Comparison of ENCODE assay signal across 8 cellular contexts in genomic region chr19:10408511-10409291, GRCh38. TPM values are rescaled to one million over a fixed set of nuclear protein-coding genes. Genes with fewer than 3 reads are reported as not detected.
DNase-seq lines count a peak whose midpoint lies in the region; ATAC-seq and TF ChIP-seq lines count a peak whose summit lies in the region.

No MANE protein-coding gene starts in this region.

- H3K27ac Mint-ChIP-seq in activated T-cell treated with anti-CD3 and anti-CD28 coated beads, Interleukin-2, amount 50 U/mL, for 72 hours, result peak overlapping the region; percentile 85
- H3K27ac Mint-ChIP-seq in progenitor cell of endocrine pancreas, result no peak overlapping the region

- no peaks in the 10 kb centered on the region for H3K27me3 ChIP-seq in BLaER1 treated with 17β-estradiol and CSF1 and Interleukin-3, amounts not matched to agents 10 nM and 100 nM
- H3K27me3 ChIP-seq in thyroid gland, result peaks cover 6% of the 10 kb centered on the region

- H3K27me3 Mint-ChIP-seq in activated T-cell treated with anti-CD3 and anti-CD28 coated beads, Interleukin-2, amount 50 U/mL, for 72 hours (ENCODE audit: low read depth), result no peaks in the 10 kb centered on the region
- peaks cover 71% of the 10 kb centered on the region for H3K27me3 Mint-ChIP-seq in progenitor cell of endocrine pancreas

- H3K9me3 ChIP-seq in BLaER1 treated with 17β-estradiol and CSF1 and Interleukin-3, amounts not matched to agents 10 nM and 100 nM (replicated peaks in 1 of 11), result no peaks in the 10 kb centered on the region
- H3K9me3 ChIP-seq in thyroid gland, result no peaks in the 10 kb centered on the region

- H3K36me3 Mint-ChIP-seq in activated T-cell treated with anti-CD3 and anti-CD28 coated beads, Interleukin-2, amount 50 U/mL, for 72 hours (ENCODE audit: insufficient read depth in 2 of 2), result peaks cover 0 to 4% of the 10 kb centered on the region in 2 donors
- H3K36me3 Mint-ChIP-seq in progenitor cell of endocrine pancreas (ENCODE audit: insufficient read depth), result no peaks in the 10 kb centered on the region

- H3K27ac ChIP-seq in BLaER1 treated with 17β-estradiol and CSF1 and Interleukin-3, amounts not matched to agents 10 nM and 100 nM, result peak overlapping the region; percentile 61 to 90 (median 82); a peak in 21 of 22 replicates
- H3K27ac ChIP-seq in thyroid gland, result no peak overlapping the region

- H4K20me1 ChIP-seq in BLaER1 treated with 17β-estradiol and CSF1 and Interleukin-3, amounts not matched to agents 10 nM and 100 nM, result peaks cover 0 to 4% (median 0%) of the 10 kb centered on the region in 11 experiments; a peak in 2 of 22 replicates

- TF ChIP-seq CTCF in progenitor cell of endocrine pancreas (IDR thresholded peaks at IDR 0.05; ENCODE audit: unreplicated experiment), result no peak
- no peak for TF ChIP-seq CTCF in thyroid gland (IDR thresholded peaks at IDR 0.05)

- peak; percentile 98 for DNase-seq in MV-4-11 (lab: John Stamatoyannopoulos, UW)
- peak; percentile 80 to 82 for DNase-seq in activated T-cell treated with anti-CD3 and anti-CD28 coated beads, Interleukin-2, amount 50 U/mL, for 72 hours
- DNase-seq in medulla oblongata (ENCODE audit: extremely low spot score), result peak; percentile 75
- no peak for DNase-seq in progenitor cell of endocrine pancreas (ENCODE audit: low spot score, unreplicated experiment)
- no peak for DNase-seq in DMS79 (lab: John Stamatoyannopoulos, UW)
- no peak for DNase-seq in glomerular visceral epithelial cell (ENCODE audit: extremely low spot score)
- DNase-seq in thyroid gland, result no peak

- no peaks in the 10 kb centered on the region for H3K9me3 Mint-ChIP-seq in activated T-cell treated with anti-CD3 and anti-CD28 coated beads, Interleukin-2, amount 50 U/mL, for 72 hours
- no peaks in the 10 kb centered on the region for H3K9me3 Mint-ChIP-seq in progenitor cell of endocrine pancreas (ENCODE audit: low read depth)

- peak overlapping the region; percentile 59 to 81 (median 77); a peak in 21 of 22 replicates for H3K9ac ChIP-seq in BLaER1 treated with 17β-estradiol and CSF1 and Interleukin-3, amounts not matched to agents 10 nM and 100 nM

- peak overlapping the region; percentile 70 to 77 for H3K4me3 Mint-ChIP-seq in activated T-cell treated with anti-CD3 and anti-CD28 coated beads, Interleukin-2, amount 50 U/mL, for 72 hours
- H3K4me3 Mint-ChIP-seq in progenitor cell of endocrine pancreas (ENCODE audit: low read depth), result no peak overlapping the region

- peaks cover 78% of the 10 kb centered on the region for H3K4me1 Mint-ChIP-seq in activated T-cell treated with anti-CD3 and anti-CD28 coated beads, Interleukin-2, amount 50 U/mL, for 72 hours (ENCODE audit: low read depth)
- H3K4me1 Mint-ChIP-seq in progenitor cell of endocrine pancreas (ENCODE audit: low read depth), result peaks cover 2% of the 10 kb centered on the region

- peaks cover 86 to 94% (median 90%) of the 10 kb centered on the region in 10 experiments for H3K4me1 ChIP-seq in BLaER1 treated with 17β-estradiol and CSF1 and Interleukin-3, amounts not matched to agents 10 nM and 100 nM
- peaks cover 10 to 15% of the 10 kb centered on the region in 2 donors for H3K4me1 ChIP-seq in thyroid gland

- no peak for TF ChIP-seq POLR2A in thyroid gland (IDR thresholded peaks at IDR 0.05)

- WGBS in thyroid gland, 2 donors, result 66 to 67% methylated on average over 16 to 17 of the region's 18 CpGs

- peak overlapping the region; percentile 26 to 59 (median 46); a peak in 17 of 20 replicates for H3K4me3 ChIP-seq in BLaER1 treated with 17β-estradiol and CSF1 and Interleukin-3, amounts not matched to agents 10 nM and 100 nM
- H3K4me3 ChIP-seq in thyroid gland (replicated peaks in 1 of 3), result no peak overlapping the region

- intact Hi-C loops in thyroid gland (cut with DNase I), result loop anchor here (10.0 kb wide), 1 partner anchor 66 kb away; no protein-coding TSS in a partner anchor

- peak; percentile 66 to 78 for ATAC-seq in activated T-cell treated with anti-CD3 and anti-CD28 coated beads, Interleukin-2, amount 50 U/mL, for 72 hours (replicated peaks in 1 of 2)

- peak overlapping the region; percentile 79 to 99 (median 98) for H3K4me2 ChIP-seq in BLaER1 treated with 17β-estradiol and CSF1 and Interleukin-3, amounts not matched to agents 10 nM and 100 nM

- no peaks in the 10 kb centered on the region for H3K36me3 ChIP-seq in BLaER1 treated with 17β-estradiol and CSF1 and Interleukin-3, amounts not matched to agents 10 nM and 100 nM
- H3K36me3 ChIP-seq in thyroid gland, result no peaks in the 10 kb centered on the region

RNA-seq across cellular contexts. Expression of gene CDC37, which starts 5.4 kb away (rescaled TPM):
- total RNA-seq in activated T-cell treated with anti-CD3 and anti-CD28 coated beads, Interleukin-2, amount 50 U/mL, for 72 hours, result 100 to 1,000 TPM; 128 to 137 TPM
- total RNA-seq in progenitor cell of endocrine pancreas (148 and 149 TPM in 2 replicates), thyroid gland (100 to 1,000 TPM in 3 of 4 donors, 10 to 100 TPM in 1; 99.7 to 154 (median 125) TPM)

RNA-seq across cellular contexts. Expression of gene PDE4A, which starts 11.6 kb away (rescaled TPM):
- 10 to 100 TPM; 21.8 to 36.8 TPM for total RNA-seq in activated T-cell treated with anti-CD3 and anti-CD28 coated beads, Interleukin-2, amount 50 U/mL, for 72 hours
- 0.72 and 0.87 TPM in 2 replicates for total RNA-seq in progenitor cell of endocrine pancreas
- total RNA-seq in thyroid gland, result 10 to 100 TPM; 16.1 to 21.0 (median 18.4) TPM

RNA-seq across cellular contexts. Expression of gene TYK2, which starts 28.3 kb away (rescaled TPM):
- 100 to 1,000 TPM; 174 to 222 TPM for total RNA-seq in activated T-cell treated with anti-CD3 and anti-CD28 coated beads, Interleukin-2, amount 50 U/mL, for 72 hours
- total RNA-seq in progenitor cell of endocrine pancreas (147 and 148 TPM in 2 replicates), thyroid gland (100 to 1,000 TPM in 1 of 4 donors, 10 to 100 TPM in 3; 59.1 to 127 (median 70.3) TPM)

Comparison
In these comparisons a context has a peak if more than half of its experiments do, and no peak if none do; other contexts are left out.
1. H3K27ac ChIP-seq: peak in BLaER1 treated with 17β-estradiol and CSF1 and Interleukin-3, amounts not matched to agents 10 nM and 100 nM (11 of 11); none in thyroid gland (0 of 3).
2. H3K4me3 ChIP-seq: peak in BLaER1 treated with 17β-estradiol and CSF1 and Interleukin-3, amounts not matched to agents 10 nM and 100 nM (10 of 10); none in thyroid gland (0 of 3).
3. DNase-seq: peak in MV-4-11 (single experiment), activated T-cell treated with anti-CD3 and anti-CD28 coated beads, Interleukin-2, amount 50 U/mL, for 72 hours (2 of 2) and medulla oblongata (single experiment); none in progenitor cell of endocrine pancreas (single experiment), DMS79 (single experiment), glomerular visceral epithelial cell (single experiment) and thyroid gland (0 of 2).